ENCODE assay signal across 8 cellular contexts in the genomic region with DNA sequence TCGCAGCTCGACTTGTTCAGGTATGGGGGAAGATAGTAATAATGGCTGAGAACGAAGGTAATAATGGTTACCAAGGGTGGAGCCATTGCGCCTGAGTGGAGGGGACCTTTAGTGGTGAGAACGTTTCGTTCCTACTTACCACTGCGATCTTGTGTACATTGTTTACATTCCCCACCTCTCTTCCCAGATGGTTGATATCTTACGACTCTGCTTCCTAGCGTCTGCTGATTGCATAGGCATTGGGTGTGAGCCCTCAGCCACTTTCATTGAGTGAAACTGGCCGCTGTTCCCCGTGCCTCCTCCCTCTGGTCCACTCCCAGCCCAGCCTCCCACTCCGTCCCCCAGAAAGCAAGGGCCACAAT. TPM values are rescaled to one million over a fixed set of nuclear protein-coding genes. Genes with fewer than 3 reads are reported as not detected.
DNase-seq lines count a peak whose midpoint lies in the region; ATAC-seq, FAIRE-seq and TF ChIP-seq lines count a peak whose summit lies in the region.

No MANE protein-coding gene starts in this region.

- H3K9me3 ChIP-seq in CD8-positive, alpha-beta memory T cell (ENCODE audit: low read length): no peaks in the 10 kb centered on the region
- H3K9me3 ChIP-seq in GM12878 (replicated peaks; ENCODE audit: control insufficient read depth, insufficient read depth, low read length) (no peaks in the 10 kb centered on the region), transverse colon (no peaks in the 10 kb centered on the region)

- WGBS in GM12878 (ENCODE audit: insufficient coverage, insufficient replicate concordance, low lambda C conversion rate, missing lambda C conversion rate): 31% methylated on average over 12 of the region's 12 CpGs
- 43% methylated on average over 12 of the region's 12 CpGs; no CpG with 5 or more reads in 1 of the 2 donors for WGBS in transverse colon (ENCODE audit: low coverage in 1 of 2), 2 donors

- H3K4me3 ChIP-seq in CD8-positive, alpha-beta memory T cell (ENCODE audit: low read length): peak overlapping the region; percentile 96
- H3K4me3 ChIP-seq in GM12878 (peak overlapping the region; percentile 76), transverse colon (peak overlapping the region; percentile 48 to 88 (median 56))

- H3K9me3 Mint-ChIP-seq in CD8-positive, alpha-beta memory T cell: no peaks in the 10 kb centered on the region
- no peaks in the 10 kb centered on the region for H3K9me3 Mint-ChIP-seq in IgD-negative memory B cell

- POLR2A ChIA-PET in CD8-positive, alpha-beta memory T cell (lab: Charles Lee): interaction anchor here (0.6 to 0.8 kb wide), 2 partner anchors 40 to 300 kb away, joined by 4 to 11 read pairs; no protein-coding TSS in a partner anchor
- POLR2A ChIA-PET in GM12878 (lab: Charles Lee): interaction anchor here (1.2 to 1.4 kb wide), 3 partner anchors 36 to 156 kb away, joined by 3 to 6 read pairs (median 3); a partner anchor contains a TSS

- peaks cover 0 to 32% (median 0%) of the 10 kb centered on the region in 3 donors for H3K36me3 Mint-ChIP-seq in CD8-positive, alpha-beta memory T cell
- no peaks in the 10 kb centered on the region for H3K36me3 Mint-ChIP-seq in IgD-negative memory B cell

- H4K20me1 ChIP-seq in GM12878 (ENCODE audit: control insufficient read depth, insufficient read depth): no peaks in the 10 kb centered on the region

- H3K4me3 Mint-ChIP-seq in CD8-positive, alpha-beta memory T cell: peak overlapping the region; percentile 95 to 100 (median 98)
- peak overlapping the region; percentile 95 to 100 (median 99) for H3K4me3 Mint-ChIP-seq in IgD-negative memory B cell

- no peak for TF ChIP-seq RAD21 in GM12878 (IDR thresholded peaks at IDR 0.05; ENCODE audit: insufficient read depth, low read depth, low read length)

- TF ChIP-seq CTCF in GM12878 (IDR thresholded peaks at IDR 0.05 in 2 of 3, conservative IDR thresholded peaks at IDR 0.05 in 1 of 3; ENCODE audit: control insufficient read depth in 2 of 3, extremely low read depth in 1 of 3, insufficient read depth in 1 of 3, low read depth in 3 of 3, low read length in 3 of 3) (no peak), transverse colon (IDR thresholded peaks at IDR 0.05) (no peak)

- peak overlapping the region; percentile 92 to 99 (median 98) for H3K27ac Mint-ChIP-seq in CD8-positive, alpha-beta memory T cell
- H3K27ac Mint-ChIP-seq in IgD-negative memory B cell: peak overlapping the region; percentile 96 to 99 (median 97)

- H2AFZ ChIP-seq in GM12878 (ENCODE audit: control insufficient read depth, low read depth, low read length): peak overlapping the region; percentile 78

- in situ Hi-C loops in GM12878 (cut with MboI) (loop anchor here (25.0 kb wide), 1 partner anchor 97 kb away; a partner anchor contains a TSS), transverse colon (cut with MboI; ENCODE audit: low pct_ligation_motif_present in 1 of 4, low pct_unique_long_range_greater_than_20kb in 1 of 4, low sequenced_read_pairs in 3 of 4) (no loop called here)

- TSS peak; percentile 77 for BruUV-seq in GM12878 (replicated peaks; lab: Mats Ljungman, UMichigan)

- intact Hi-C loops in GM12878 (cut with micrococcal nuclease; ENCODE audit: unreplicated experiment): no loop called here
- intact Hi-C loops in transverse colon (cut with DNase I; ENCODE audit: low total_unique reads): no loop called here

- FAIRE-seq in GM12878 (lab: Jason Lieb, UNC): no peak

- TF ChIP-seq EP300 in GM12878 (IDR thresholded peaks at IDR 0.05; ENCODE audit: borderline replicate concordance in 1 of 2, control insufficient read depth in 1 of 2, low read depth in 2 of 2, low read length in 2 of 2) (no peak), transverse colon (IDR thresholded peaks at IDR 0.05; ENCODE audit: low read depth) (no peak)

- TF ChIP-seq POLR2A in GM12878 (IDR thresholded peaks at IDR 0.05; ENCODE audit: low read depth, low read length) (no peak), transverse colon (IDR thresholded peaks at IDR 0.05) (no peak)

- RAD21 ChIA-PET in GM12878 (lab: Charles Lee; ENCODE audit: unreplicated experiment): interaction anchor here (0.7 to 2.0 kb wide), 11 partner anchors 33 to 301 kb away, joined by 3 to 11 read pairs (median 4); a partner anchor contains a TSS

- H3K27me3 ChIP-seq in CD8-positive, alpha-beta memory T cell (ENCODE audit: insufficient read depth, low read length, poor library complexity, severe bottlenecking): no peaks in the 10 kb centered on the region
- H3K27me3 ChIP-seq in GM12878 (replicated peaks in 1 of 2; ENCODE audit: control insufficient read depth in 2 of 2, insufficient read depth in 2 of 2, low read length in 1 of 2) (no peaks in the 10 kb centered on the region), transverse colon (no peaks in the 10 kb centered on the region)

- H3K79me2 ChIP-seq in GM12878 (ENCODE audit: control insufficient read depth, insufficient read depth, low read length): peaks cover 16% of the 10 kb centered on the region

- H3K4me1 Mint-ChIP-seq in CD8-positive, alpha-beta memory T cell: peaks cover 33 to 48% (median 38%) of the 10 kb centered on the region in 3 donors
- peaks cover 2 to 18% (median 5%) of the 10 kb centered on the region in 3 donors for H3K4me1 Mint-ChIP-seq in IgD-negative memory B cell

- ATAC-seq in GM19455 (IDR thresholded peaks at IDR 0.05; ENCODE audit: unreplicated experiment) (peak; percentile 19), GM12878 (peak; percentile 42), left lobe of liver (peak; percentile 22)

- H3K36me3 ChIP-seq in CD8-positive, alpha-beta memory T cell (ENCODE audit: insufficient read depth, low read length): peaks cover 6% of the 10 kb centered on the region
- H3K36me3 ChIP-seq in GM12878 (ENCODE audit: control insufficient read depth in 2 of 2, insufficient read depth in 2 of 2, low read length in 1 of 2): no peaks in the 10 kb centered on the region
- no peaks in the 10 kb centered on the region for H3K36me3 ChIP-seq in transverse colon

- peak overlapping the region; percentile 93 for H3K27ac ChIP-seq in CD8-positive, alpha-beta memory T cell (ENCODE audit: low read depth, low read length)
- peak overlapping the region; percentile 83 for H3K27ac ChIP-seq in GM12878 (ENCODE audit: control insufficient read depth, insufficient read depth)
- peak overlapping the region; percentile 87 to 93 (median 92) for H3K27ac ChIP-seq in transverse colon

- H3K4me1 ChIP-seq in CD8-positive, alpha-beta memory T cell (ENCODE audit: insufficient read depth, low read length): peaks cover 23% of the 10 kb centered on the region
- H3K4me1 ChIP-seq in GM12878 (ENCODE audit: control insufficient read depth, insufficient read depth, low read length) (no peaks in the 10 kb centered on the region), transverse colon (peaks cover 0 to 18% (median 6%) of the 10 kb centered on the region in 4 donors)

- peak in 1 of 5 donors; percentile 1 for DNase-seq in CD8-positive, alpha-beta memory T cell
- no peak for DNase-seq in GM12878 (ENCODE audit: low read depth, low spot score)
- DNase-seq in left lobe of liver (ENCODE audit: low spot score): peak; percentile 33
- DNase-seq in transverse colon: peak; percentile 11
- DNase-seq in effector CD8-positive, alpha-beta T cell (lab: John Stamatoyannopoulos, UW): no peak
- DNase-seq in activated CD4-positive, alpha-beta T cell treated with anti-CD3 and anti-CD28 coated beads for 48 hours: no peak

- peaks cover 0 to 2% of the 10 kb centered on the region in 2 donors for H3K27me3 Mint-ChIP-seq in CD8-positive, alpha-beta memory T cell
- H3K27me3 Mint-ChIP-seq in IgD-negative memory B cell: no peaks in the 10 kb centered on the region

- CTCF ChIA-PET in CD8-positive, alpha-beta memory T cell (lab: Charles Lee): interaction anchor here (1.2 to 1.9 kb wide), 5 partner anchors 8 to 311 kb away, joined by 3 to 14 read pairs (median 5); a partner anchor contains a TSS
- CTCF ChIA-PET in GM12878 (lab: Yijun Ruan, JAX): interaction anchor here (0.6 to 2.9 kb wide), 22 partner anchors 8 to 301 kb away, joined by 3 to 15 read pairs (median 6); a partner anchor contains a TSS

- SMC1A ChIA-PET in GM12878 (lab: Charles Lee; ENCODE audit: uncharacterized antibody, unreplicated experiment): interaction anchor here (0.6 to 1.7 kb wide), 8 partner anchors 19 to 159 kb away, joined by 3 to 7 read pairs (median 4); a partner anchor contains a TSS

- peak overlapping the region; percentile 76; the same call in 1 of the 2 replicates for H3K4me2 ChIP-seq in GM12878 (ENCODE audit: control insufficient read depth, insufficient read depth)

- H3K9ac ChIP-seq in GM12878 (ENCODE audit: control insufficient read depth, insufficient read depth, low read length): peak overlapping the region; percentile 85

RNA-seq across cellular contexts. Expression of a gene that starts 0.8 kb away (rescaled TPM):
- total RNA-seq in CD8-positive, alpha-beta memory T cell: 10 to 100 TPM; 33.6 TPM
- polyA plus RNA-seq in CD8-positive, alpha-beta memory T cell: 59.3 TPM
- 47.5 TPM for polyA plus RNA-seq in IgD-negative memory B cell
- 12.2 and 14.4 TPM in 2 replicates for total RNA-seq in GM12878 (2013; cell fraction: nucleolus; rRNA removed)
- 52.4 and 58.4 TPM in 2 replicates for total RNA-seq in GM12878 (2014; rRNA removed)
- total RNA-seq in GM12878 (2014; rRNA removed; fragmentation: Illumina TruSeq; extraction: Trizol): 59.1 and 62.0 TPM in 2 replicates
- total RNA-seq in GM12878 (2021): 54.9 and 55.2 TPM in 2 replicates
- polyA plus RNA-seq in GM12878 (2011; ENCODE audit: low read depth): 59.6 TPM
- polyA plus RNA-seq in GM12878 (2011; rRNA removed): 120 and 140 TPM in 2 replicates
- polyA plus RNA-seq in GM12878 (2011; cell fraction: cytosol; rRNA removed): 87.1 and 87.2 TPM in 2 replicates
- polyA plus RNA-seq in GM12878 (2011; cell fraction: nucleus; rRNA removed): 34.4 and 39.8 TPM in 2 replicates
- 74.2 and 92.2 TPM in 2 replicates for polyA plus RNA-seq in GM12878 (2012)
- polyA plus RNA-seq in GM12878 (2014; fragmentation: Illumina TruSeq; extraction: Trizol): 76.5 and 100 TPM in 2 replicates
- 10 to 100 TPM; 75.8 to 99.3 TPM for polyA plus RNA-seq in GM12878 (2014; fragmentation: Nextera tagmentation; extraction: Ambion mirVana)
- 49.6 and 55.3 TPM in 2 replicates for polyA plus RNA-seq in GM12878 (2014; rRNA removed)
- 10 to 100 TPM; 29.7 to 31.9 TPM for polyA plus RNA-seq in GM12878 (2016; fragmentation: Nextera tagmentation; extraction: Ambion mirVana)
- 73.7 and 83.8 TPM in 2 replicates for polyA minus RNA-seq in GM12878 (2011; rRNA and poly(A)+ RNA removed)
- polyA minus RNA-seq in GM12878 (2011; cell fraction: cytosol; rRNA and poly(A)+ RNA removed): 18.7 and 23.4 TPM in 2 replicates
- 7.6 and 9.4 TPM in 2 replicates for polyA minus RNA-seq in GM12878 (2011; cell fraction: nucleus; rRNA and poly(A)+ RNA removed)
- total RNA-seq in left lobe of liver: 10.2 TPM
- 10 to 100 TPM; 23.7 to 99.0 (median 56.5) TPM for total RNA-seq in transverse colon

RNA-seq across cellular contexts. Expression of a gene that starts 43.2 kb away (rescaled TPM):
- not detected for total RNA-seq in CD8-positive, alpha-beta memory T cell
- polyA plus RNA-seq in CD8-positive, alpha-beta memory T cell: not detected
- polyA plus RNA-seq in IgD-negative memory B cell (not detected), GM12878 (2011; rRNA removed) (0.58 and 1.2 TPM in 2 replicates), GM12878 (2014; fragmentation: Illumina TruSeq; extraction: Trizol) (0.43 and 0.68 TPM in 2 replicates), GM12878 (2014; fragmentation: Nextera tagmentation; extraction: Ambion mirVana) (under 1 TPM; 0.11 to 0.23 TPM), GM12878 (2014; rRNA removed) (0.08 and 0.43 TPM in 2 replicates), GM12878 (2016; fragmentation: Nextera tagmentation; extraction: Ambion mirVana) (not detected)
- total RNA-seq in GM12878 (2013; cell fraction: nucleolus; rRNA removed): not detected in 2 replicates
- total RNA-seq in GM12878 (2014; rRNA removed) (0.34 and 0.49 TPM in 2 replicates), GM12878 (2014; rRNA removed; fragmentation: Illumina TruSeq; extraction: Trizol) (0.23 and 0.31 TPM in 2 replicates), GM12878 (2021) (0.16 TPM in 1 of 2 replicates, not detected in the other), left lobe of liver (not detected), transverse colon (not detected)
- not detected for polyA plus RNA-seq in GM12878 (2011; ENCODE audit: low read depth)
- polyA plus RNA-seq in GM12878 (2011; cell fraction: cytosol; rRNA removed): 0.52 and 0.77 TPM in 2 replicates
- 0.59 and 0.76 TPM in 2 replicates for polyA plus RNA-seq in GM12878 (2011; cell fraction: nucleus; rRNA removed)
- 0.08 TPM in 1 of 2 replicates, not detected in the other for polyA plus RNA-seq in GM12878 (2012)
- 0.10 and 0.22 TPM in 2 replicates for polyA minus RNA-seq in GM12878 (2011; rRNA and poly(A)+ RNA removed)
- polyA minus RNA-seq in GM12878 (2011; cell fraction: cytosol; rRNA and poly(A)+ RNA removed): not detected in 2 replicates
- 0.12 TPM in 1 of 2 replicates, not detected in the other for polyA minus RNA-seq in GM12878 (2011; cell fraction: nucleus; rRNA and poly(A)+ RNA removed)

Comparison
In these comparisons a context has a peak if more than half of its experiments do, and no peak if none do; other contexts are left out.
1. DNase-seq: peak in left lobe of liver (single experiment) and transverse colon (single experiment); none in GM12878 (single experiment), effector CD8-positive, alpha-beta T cell (single experiment) and activated CD4-positive, alpha-beta T cell treated with anti-CD3 and anti-CD28 coated beads for 48 hours (single experiment).
2. Peak in every context shown above with its lines, with median percentiles within 50 percentile points of each other: H3K27ac ChIP-seq, H3K4me3 ChIP-seq and ATAC-seq.